31 cellular contexts compared by ENCODE assay signal in genomic region chr16:1561836-1562235, GRCh38. TPM values are rescaled to one million over a fixed set of nuclear protein-coding genes. Genes with fewer than 3 reads are reported as not detected.
DNase-seq lines count a peak whose midpoint lies in the region; ATAC-seq, FAIRE-seq and TF ChIP-seq lines count a peak whose summit lies in the region.
"Had no signal": no experiment of that assay in that cellular context is flagged by ENCODE, and none has a peak within 500 bp of the region (broad histone marks: within the 10 kb centered on the region; RNA-seq: fewer than 3 reads in every experiment).

No MANE protein-coding gene starts in this region.

- H3K9ac ChIP-seq in astrocyte (ENCODE audit: low read length) = no peak overlapping the region
- H3K9ac ChIP-seq: BLaER1 had no signal

- no peak for FAIRE-seq in astrocyte (lab: Jason Lieb, UNC)
- FAIRE-seq: A204.1, G401.6, GM12878, HepG2 had no signal

- no peak overlapping the region for H3K4me3 ChIP-seq in astrocyte (ENCODE audit: insufficient read depth, low read depth, low read length)
- H3K4me3 ChIP-seq: BLaER1, GM12878, GM23338, PC-9, SJSA1 had no signal

- H3K4me2 ChIP-seq in astrocyte (ENCODE audit: low read length) = no peak overlapping the region
- H3K4me2 ChIP-seq: BLaER1, GM23338, PC-9 had no signal

- peak overlapping the region; percentile 90 for H3K27ac Mint-ChIP-seq in activated naive CD8-positive, alpha-beta T cell
- no peak overlapping the region for H3K27ac Mint-ChIP-seq in activated naive CD8-positive, alpha-beta T cell treated with anti-CD3 and anti-CD28 coated beads, Interleukin-2, amount 50 U/mL, for 24 hours
- H3K27ac Mint-ChIP-seq in T-cell = peak overlapping the region; percentile 89 to 90
- H3K27ac Mint-ChIP-seq in astrocyte (ENCODE audit: unreplicated experiment) = peak overlapping the region; percentile 67
- H3K27ac Mint-ChIP-seq in chondrocyte (ENCODE audit: unreplicated experiment) = no peak overlapping the region
- H3K27ac Mint-ChIP-seq: GM23338 had no signal

- no peak overlapping the region for H3K27ac ChIP-seq in astrocyte (ENCODE audit: low read depth, low read length)
- H3K27ac ChIP-seq: BLaER1, PC-9, SJSA1 had no signal

- no peak for ATAC-seq in activated naive CD8-positive, alpha-beta T cell treated with anti-CD3 and anti-CD28 coated beads, Interleukin-2, amount 50 U/mL, for 24 hours
- ATAC-seq in T-cell (replicated peaks in 1 of 4) (no peak), HG02571 (IDR thresholded peaks at IDR 0.05; ENCODE audit: unreplicated experiment) (no peak)
- ATAC-seq: GM12878, GM23338, HepG2, Right ventricle myocardium inferior had no signal

- CTCF ChIA-PET in T-cell (lab: Charles Lee) = no interaction called here

- no peaks in the 10 kb centered on the region for H3K9me3 ChIP-seq in astrocyte (ENCODE audit: insufficient read depth, low read depth, low read length)
- H3K9me3 ChIP-seq: BLaER1, SJSA1 had no signal

- H3K4me3 Mint-ChIP-seq in activated naive CD8-positive, alpha-beta T cell = peak overlapping the region; percentile 20
- no peak overlapping the region for H3K4me3 Mint-ChIP-seq in activated naive CD8-positive, alpha-beta T cell treated with anti-CD3 and anti-CD28 coated beads, Interleukin-2, amount 50 U/mL, for 24 hours
- H3K4me3 Mint-ChIP-seq in T-cell (peak overlapping the region in 1 of 3 donors; percentile 68), astrocyte (ENCODE audit: unreplicated experiment) (no peak overlapping the region), chondrocyte (ENCODE audit: unreplicated experiment) (no peak overlapping the region)
- H3K4me3 Mint-ChIP-seq: CD4-positive, CD25-positive, alpha-beta regulatory T cell; GM23338; H9 had no signal

- H3K27me3 Mint-ChIP-seq in activated naive CD8-positive, alpha-beta T cell = no peaks in the 10 kb centered on the region
- H3K27me3 Mint-ChIP-seq in activated naive CD8-positive, alpha-beta T cell treated with anti-CD3 and anti-CD28 coated beads, Interleukin-2, amount 50 U/mL, for 24 hours = no peaks in the 10 kb centered on the region
- H3K27me3 Mint-ChIP-seq in T-cell (no peaks in the 10 kb centered on the region), astrocyte (ENCODE audit: low read depth, unreplicated experiment) (no peaks in the 10 kb centered on the region), chondrocyte (ENCODE audit: low read depth) (no peaks in the 10 kb centered on the region)
- H3K27me3 Mint-ChIP-seq: CD4-positive, CD25-positive, alpha-beta regulatory T cell had no signal

- H3K4me1 ChIP-seq in astrocyte (ENCODE audit: insufficient read depth, low read length) = no peaks in the 10 kb centered on the region
- H3K4me1 ChIP-seq: SJSA1 had no signal

- TF ChIP-seq CTCF in astrocyte (IDR thresholded peaks at IDR 0.05; ENCODE audit: insufficient read depth, low read depth, low read length) (no peak), chondrocyte (IDR thresholded peaks at IDR 0.05) (no peak)

- H2AFZ ChIP-seq in astrocyte (ENCODE audit: low read depth, low read length) = no peak overlapping the region
- H2AFZ ChIP-seq: GM23338, PC-9 had no signal

- no peaks in the 10 kb centered on the region for H3K27me3 ChIP-seq in astrocyte (ENCODE audit: insufficient read depth, low read length)
- H3K27me3 ChIP-seq: BLaER1, SJSA1 had no signal

- POLR2A ChIA-PET in T-cell (lab: Charles Lee) = no interaction called here

- H3K79me2 ChIP-seq in astrocyte (ENCODE audit: insufficient read depth, low read length) = no peaks in the 10 kb centered on the region

- DNase-seq in activated naive CD8-positive, alpha-beta T cell treated with anti-CD3 and anti-CD28 coated beads, Interleukin-2, amount 50 U/mL, for 24 hours = no peak
- DNase-seq in T-cell (no peak), astrocyte (ENCODE audit: low read depth) (no peak), chondrocyte (ENCODE audit: low spot score) (no peak), NCI-H128 (lab: John Stamatoyannopoulos, UW; ENCODE audit: unreplicated experiment) (no peak)
- DNase-seq: CD4-positive, CD25-positive, alpha-beta regulatory T cell; COR-L47; DMS53; H9; Karpas-422; MV-4-11; NCI-H1105; NCI-H146; NCI-H2029; NCI-H446 treated with DMSO at 0.1 percent for 48 hours; NCI-H526; NCI-H82; NK-92 treated with Interleukin-12 subunit alpha and Interleukin-12 subunit beta, amount 100 ng/mL, for 24 hours; PC-9 had no signal

- H4K20me1 ChIP-seq in astrocyte (ENCODE audit: insufficient read depth, low read length) = no peaks in the 10 kb centered on the region

- H3K9me3 Mint-ChIP-seq in activated naive CD8-positive, alpha-beta T cell (ENCODE audit: low read depth) = no peaks in the 10 kb centered on the region
- no peaks in the 10 kb centered on the region for H3K9me3 Mint-ChIP-seq in activated naive CD8-positive, alpha-beta T cell treated with anti-CD3 and anti-CD28 coated beads, Interleukin-2, amount 50 U/mL, for 24 hours
- H3K9me3 Mint-ChIP-seq in T-cell (no peaks in the 10 kb centered on the region), astrocyte (ENCODE audit: unreplicated experiment) (no peaks in the 10 kb centered on the region), chondrocyte (ENCODE audit: low read depth) (no peaks in the 10 kb centered on the region)
- H3K9me3 Mint-ChIP-seq: CD4-positive, CD25-positive, alpha-beta regulatory T cell; GM23338; H9 had no signal

- peaks cover 40% of the 10 kb centered on the region for H3K4me1 Mint-ChIP-seq in activated naive CD8-positive, alpha-beta T cell (ENCODE audit: low read depth)
- peaks cover 31% of the 10 kb centered on the region for H3K4me1 Mint-ChIP-seq in activated naive CD8-positive, alpha-beta T cell treated with anti-CD3 and anti-CD28 coated beads, Interleukin-2, amount 50 U/mL, for 24 hours
- H3K4me1 Mint-ChIP-seq in T-cell (peaks cover 43 to 57% (median 46%) of the 10 kb centered on the region in 3 donors), astrocyte (ENCODE audit: low read depth, unreplicated experiment) (peaks cover 17% of the 10 kb centered on the region), chondrocyte (ENCODE audit: low read depth) (no peaks in the 10 kb centered on the region)

- peaks cover 4% of the 10 kb centered on the region for H3K36me3 ChIP-seq in astrocyte (ENCODE audit: insufficient read depth, low read length)
- H3K36me3 ChIP-seq: SJSA1 had no signal

- no peaks in the 10 kb centered on the region for H3K36me3 Mint-ChIP-seq in activated naive CD8-positive, alpha-beta T cell
- no peaks in the 10 kb centered on the region for H3K36me3 Mint-ChIP-seq in activated naive CD8-positive, alpha-beta T cell treated with anti-CD3 and anti-CD28 coated beads, Interleukin-2, amount 50 U/mL, for 24 hours (ENCODE audit: low read depth)
- no peaks in the 10 kb centered on the region for H3K36me3 Mint-ChIP-seq in T-cell
- peaks cover 10% of the 10 kb centered on the region for H3K36me3 Mint-ChIP-seq in astrocyte (ENCODE audit: low read depth, unreplicated experiment)
- H3K36me3 Mint-ChIP-seq in chondrocyte (ENCODE audit: low read depth) = peaks cover 33% of the 10 kb centered on the region

RNA-seq across cellular contexts. Expression of gene TMEM204, which starts 28.4 kb away (rescaled TPM):
- total RNA-seq in T-cell (100 to 1,000 TPM in 3 of 5 donors, 10 to 100 TPM in 2; 33.1 to 158 (median 115) TPM), astrocyte (not detected in 2 replicates), chondrocyte (2.9 to 9.7 TPM (median 8.4 TPM) in 3 replicates)
- total RNA-seq: Daoy, H9, HepG2, PC-9, RPMI7951 had no signal

RNA-seq across cellular contexts. Expression of gene IFT140, which starts 50.0 kb away (rescaled TPM):
- total RNA-seq in T-cell (10 to 100 TPM in 2 of 5 donors, 1 to 10 TPM in 3; 5.5 to 19.8 (median 8.1) TPM), astrocyte (15.7 and 16.3 TPM in 2 replicates), chondrocyte (15.0 to 23.2 TPM (median 17.8 TPM) in 3 replicates)

RNA-seq across cellular contexts. Expression of gene CRAMP1, which starts 50.3 kb away (rescaled TPM):
- total RNA-seq in T-cell (10 to 100 TPM; 26.4 to 36.4 (median 33.0) TPM), astrocyte (15.7 and 18.0 TPM in 2 replicates), chondrocyte (17.8 to 21.2 TPM (median 20.5 TPM) in 3 replicates)

Comparison
In these comparisons a context has a peak if more than half of its experiments do, and no peak if none do; other contexts are left out.
1. H3K27ac Mint-ChIP-seq: peak in activated naive CD8-positive, alpha-beta T cell (single experiment), T-cell (2 of 2) and astrocyte (single experiment); none in activated naive CD8-positive, alpha-beta T cell treated with anti-CD3 and anti-CD28 coated beads, Interleukin-2, amount 50 U/mL, for 24 hours (single experiment) and chondrocyte (single experiment).